Comparison of ENCODE assay signal across 8 cellular contexts in the genomic region with DNA sequence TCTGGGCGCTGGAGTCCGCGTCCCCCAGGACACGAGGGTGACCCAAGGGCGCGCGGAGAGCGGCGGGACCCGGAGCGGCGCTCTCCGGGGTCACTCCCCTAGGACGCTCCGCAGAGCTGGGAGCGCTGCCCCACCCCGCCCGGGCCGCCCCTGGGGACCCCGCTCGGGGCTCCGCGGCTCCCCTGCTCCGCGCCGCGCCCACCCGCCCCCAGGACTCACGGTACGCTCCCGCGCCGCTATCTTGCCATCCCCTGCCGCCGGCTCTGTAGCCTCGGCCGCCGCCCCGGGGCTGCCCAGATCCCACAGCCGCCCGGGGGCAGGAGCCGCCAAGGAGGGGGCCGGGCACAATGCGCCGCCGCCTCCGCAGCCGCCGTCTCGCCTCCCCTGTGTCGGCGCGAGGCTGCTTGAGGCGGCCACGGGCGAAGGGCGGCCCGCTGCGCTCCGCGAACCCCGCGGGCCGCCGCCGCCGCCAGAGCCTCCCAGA. TPM values are rescaled to one million over a fixed set of nuclear protein-coding genes. Genes with fewer than 3 reads are reported as not detected.
DNase-seq lines count a peak whose midpoint lies in the region; TF ChIP-seq lines count a peak whose summit lies in the region.

No MANE protein-coding gene starts in this region.

- TF ChIP-seq CTCF in fibroblast of pulmonary artery (IDR thresholded peaks at IDR 0.05; ENCODE audit: low read length, missing control alignments) (no peak), progenitor cell of endocrine pancreas (IDR thresholded peaks at IDR 0.05; ENCODE audit: unreplicated experiment) (no peak)

- H3K4me3 Mint-ChIP-seq in progenitor cell of endocrine pancreas (ENCODE audit: low read depth) = peak overlapping the region; percentile 89

- H3K4me1 Mint-ChIP-seq in progenitor cell of endocrine pancreas (ENCODE audit: low read depth) = peaks cover 29% of the 10 kb centered on the region

- peak; percentile 33 for DNase-seq in stimulated activated CD4-positive, alpha-beta T cell treated with anti-CD3 and anti-CD28 coated beads, Interleukin-2, amount 100 ng/mL, for 4 hours (ENCODE audit: low read depth)
- no peak for DNase-seq in stimulated activated CD4-positive, alpha-beta T cell treated with anti-CD3 and anti-CD28 coated beads, Interleukin-1b, Interleukin-23, amount 100 ng/mL, for 48 hours
- DNase-seq in UCSD-AML1 (lab: John Stamatoyannopoulos, UW; ENCODE audit: unreplicated experiment) (peak; percentile 48), fibroblast of pulmonary artery (ENCODE audit: low read depth) (no peak), progenitor cell of endocrine pancreas (ENCODE audit: low spot score, unreplicated experiment) (no peak), RPMI8226 (no peak), D341Med (ENCODE audit: low spot score) (no peak), NCI-H2196 treated with DMSO at 0.1 percent for 48 hours (lab: John Stamatoyannopoulos, UW; ENCODE audit: unreplicated experiment) (no peak)

- peak overlapping the region; percentile 80 for H3K4me3 ChIP-seq in fibroblast of pulmonary artery (replicated peaks; ENCODE audit: low read depth, low read length)

- peak overlapping the region; percentile 79 for H3K27ac Mint-ChIP-seq in progenitor cell of endocrine pancreas

- H3K36me3 Mint-ChIP-seq in progenitor cell of endocrine pancreas (ENCODE audit: insufficient read depth) = no peaks in the 10 kb centered on the region

- H3K9me3 Mint-ChIP-seq in progenitor cell of endocrine pancreas (ENCODE audit: low read depth) = no peaks in the 10 kb centered on the region

- no peaks in the 10 kb centered on the region for H3K27me3 Mint-ChIP-seq in progenitor cell of endocrine pancreas

RNA-seq across cellular contexts. Expression of a gene that starts 0.3 kb away (rescaled TPM):
- 33.4 and 36.4 TPM in 2 replicates for total RNA-seq in progenitor cell of endocrine pancreas

Comparison
In these comparisons a context has a peak if more than half of its experiments do, and no peak if none do; other contexts are left out.
1. DNase-seq: peak in stimulated activated CD4-positive, alpha-beta T cell treated with anti-CD3 and anti-CD28 coated beads, Interleukin-2, amount 100 ng/mL, for 4 hours (single experiment) and UCSD-AML1 (single experiment); none in stimulated activated CD4-positive, alpha-beta T cell treated with anti-CD3 and anti-CD28 coated beads, Interleukin-1b, Interleukin-23, amount 100 ng/mL, for 48 hours (single experiment), fibroblast of pulmonary artery (single experiment), progenitor cell of endocrine pancreas (single experiment), RPMI8226 (single experiment), D341Med (single experiment) and NCI-H2196 treated with DMSO at 0.1 percent for 48 hours (single experiment).